ENCODE assay signal across 10 cellular contexts in genomic region chr1:52423771-52424170, GRCh38. TPM values are rescaled to one million over a fixed set of nuclear protein-coding genes. Genes with fewer than 3 reads are reported as not detected.
DNase-seq lines count a peak whose midpoint lies in the region; ATAC-seq lines count a peak whose summit lies in the region.
"Had no signal": no experiment of that assay in that cellular context is flagged by ENCODE, and none has a peak within 500 bp of the region (broad histone marks: within the 10 kb centered on the region; RNA-seq: fewer than 3 reads in every experiment).

No MANE protein-coding gene starts in this region.

- no peaks in the 10 kb centered on the region for H3K4me1 ChIP-seq in Karpas-422 (ENCODE audit: low read length)

- peak; percentile 44 for DNase-seq in activated T-cell treated with anti-CD3 and anti-CD28 coated beads for 24 hours (ENCODE audit: low read depth)
- peak; percentile 29 to 43 for DNase-seq in lung microvascular endothelial cell (ENCODE audit: low read depth in 2 of 2)
- peak; percentile 14 to 20 for DNase-seq in stimulated activated CD8-positive, alpha-beta memory T cell treated with anti-CD3 and anti-CD28 coated beads, Interleukin-2, amount 100 ng/mL, for 48 hours (ENCODE audit: low read depth in 2 of 2)
- no peak for DNase-seq in Karpas-422
- no peak for DNase-seq in cerebellar nuclear complex (lab: John Stamatoyannopoulos, UW)
- DNase-seq in NCI-H2196 treated with DMSO at 0.1 percent for 48 hours (lab: John Stamatoyannopoulos, UW; ENCODE audit: unreplicated experiment): no peak
- DNase-seq: NCI-H1105 had no signal

- H3K4me3 ChIP-seq in Karpas-422 (ENCODE audit: low read length): no peak overlapping the region
- H3K4me3 ChIP-seq: SJSA1 had no signal

- H3K9me3 ChIP-seq in Karpas-422 (ENCODE audit: low read length): no peaks in the 10 kb centered on the region
- H3K9me3 ChIP-seq: SJSA1 had no signal

- peaks cover 36% of the 10 kb centered on the region; the same call in 1 of the 2 replicates for H3K36me3 ChIP-seq in Karpas-422 (ENCODE audit: insufficient read depth, low read length)

- no peaks in the 10 kb centered on the region for H4K20me1 ChIP-seq in Karpas-422 (ENCODE audit: insufficient read depth, low read depth, low read length)

- H3K79me2 ChIP-seq in Karpas-422 (ENCODE audit: low read length): peaks cover 7% of the 10 kb centered on the region

- H3K27ac Mint-ChIP-seq in T-helper 1 cell treated with Interleukin-12 subunit alpha and Interleukin-12 subunit beta and Interleukin-4 antibody, amounts not matched to agents 30 μg/mL and 1 μg/mL, for 36 hours: peak overlapping the region; percentile 95

- H3K36me3 Mint-ChIP-seq in T-helper 1 cell treated with Interleukin-12 subunit alpha and Interleukin-12 subunit beta and Interleukin-4 antibody, amounts not matched to agents 30 μg/mL and 1 μg/mL, for 36 hours (ENCODE audit: low read depth): peaks cover 26% of the 10 kb centered on the region

- H2AFZ ChIP-seq in Karpas-422 (ENCODE audit: low read length): no peak overlapping the region

- no peaks in the 10 kb centered on the region for H3K9me3 Mint-ChIP-seq in T-helper 1 cell treated with Interleukin-12 subunit alpha and Interleukin-12 subunit beta and Interleukin-4 antibody, amounts not matched to agents 30 μg/mL and 1 μg/mL, for 36 hours

- H3K4me3 Mint-ChIP-seq in T-helper 1 cell treated with Interleukin-12 subunit alpha and Interleukin-12 subunit beta and Interleukin-4 antibody, amounts not matched to agents 30 μg/mL and 1 μg/mL, for 36 hours: peak overlapping the region; percentile 65

- no peak overlapping the region for H3K27ac ChIP-seq in Karpas-422 (ENCODE audit: low read length)

- peaks cover 40% of the 10 kb centered on the region for H3K4me1 Mint-ChIP-seq in T-helper 1 cell treated with Interleukin-12 subunit alpha and Interleukin-12 subunit beta and Interleukin-4 antibody, amounts not matched to agents 30 μg/mL and 1 μg/mL, for 36 hours (ENCODE audit: low read depth)

- H3K9ac ChIP-seq in Karpas-422 (ENCODE audit: low read length): no peak overlapping the region

- H3K4me2 ChIP-seq in Karpas-422 (ENCODE audit: low read depth, low read length, poor library complexity, severe bottlenecking): no peak overlapping the region

- no peaks in the 10 kb centered on the region for H3K27me3 Mint-ChIP-seq in T-helper 1 cell treated with Interleukin-12 subunit alpha and Interleukin-12 subunit beta and Interleukin-4 antibody, amounts not matched to agents 30 μg/mL and 1 μg/mL, for 36 hours (ENCODE audit: low read depth)

- ATAC-seq in GM19467 (IDR thresholded peaks at IDR 0.05; ENCODE audit: unreplicated experiment): no peak

- H3K9me2 ChIP-seq in Karpas-422 (replicated peaks; ENCODE audit: insufficient read depth, low read length): no peaks in the 10 kb centered on the region

- H3K27me3 ChIP-seq in Karpas-422 (ENCODE audit: low read length): no peaks in the 10 kb centered on the region
- H3K27me3 ChIP-seq: SJSA1 had no signal

RNA-seq across cellular contexts. Expression of gene PRPF38A, which starts 19.4 kb away (rescaled TPM):
- 6.5 and 9.9 TPM in 2 replicates for total RNA-seq in lung microvascular endothelial cell
- 17.1 and 26.3 TPM in 2 replicates for total RNA-seq in Karpas-422 (2014; rRNA removed; shearing (Covaris generic); ENCODE audit: low replicate concordance)

RNA-seq across cellular contexts. Expression of gene ORC1, which starts 19.5 kb away (rescaled TPM):
- total RNA-seq in lung microvascular endothelial cell: 1.2 and 3.3 TPM in 2 replicates
- 9.9 and 14.6 TPM in 2 replicates for total RNA-seq in Karpas-422 (2014; rRNA removed; shearing (Covaris generic); ENCODE audit: low replicate concordance)

RNA-seq across cellular contexts. Expression of gene CC2D1B, which starts 57.8 kb away (rescaled TPM):
- total RNA-seq in lung microvascular endothelial cell: 14.4 and 23.8 TPM in 2 replicates
- total RNA-seq in Karpas-422 (2014; rRNA removed; shearing (Covaris generic); ENCODE audit: low replicate concordance): 17.4 and 20.1 TPM in 2 replicates

Comparison
In these comparisons a context has a peak if more than half of its experiments do, and no peak if none do; other contexts are left out.
1. DNase-seq: peak in activated T-cell treated with anti-CD3 and anti-CD28 coated beads for 24 hours (single experiment), lung microvascular endothelial cell (2 of 2) and stimulated activated CD8-positive, alpha-beta memory T cell treated with anti-CD3 and anti-CD28 coated beads, Interleukin-2, amount 100 ng/mL, for 48 hours (2 of 2); none in Karpas-422 (single experiment), cerebellar nuclear complex (0 of 2) and NCI-H2196 treated with DMSO at 0.1 percent for 48 hours (single experiment).